Comparison of ENCODE assay signal across 8 cellular contexts in genomic region chr7:105013818-105014724, GRCh38. TPM values are rescaled to one million over a fixed set of nuclear protein-coding genes. Genes with fewer than 3 reads are reported as not detected.
A peak's percentile ranks its signal among the peaks of the same experiment; 100 is the strongest.
DNase-seq lines count a peak whose midpoint lies in the region; ATAC-seq lines count a peak whose summit lies in the region.

A gene with protein sequence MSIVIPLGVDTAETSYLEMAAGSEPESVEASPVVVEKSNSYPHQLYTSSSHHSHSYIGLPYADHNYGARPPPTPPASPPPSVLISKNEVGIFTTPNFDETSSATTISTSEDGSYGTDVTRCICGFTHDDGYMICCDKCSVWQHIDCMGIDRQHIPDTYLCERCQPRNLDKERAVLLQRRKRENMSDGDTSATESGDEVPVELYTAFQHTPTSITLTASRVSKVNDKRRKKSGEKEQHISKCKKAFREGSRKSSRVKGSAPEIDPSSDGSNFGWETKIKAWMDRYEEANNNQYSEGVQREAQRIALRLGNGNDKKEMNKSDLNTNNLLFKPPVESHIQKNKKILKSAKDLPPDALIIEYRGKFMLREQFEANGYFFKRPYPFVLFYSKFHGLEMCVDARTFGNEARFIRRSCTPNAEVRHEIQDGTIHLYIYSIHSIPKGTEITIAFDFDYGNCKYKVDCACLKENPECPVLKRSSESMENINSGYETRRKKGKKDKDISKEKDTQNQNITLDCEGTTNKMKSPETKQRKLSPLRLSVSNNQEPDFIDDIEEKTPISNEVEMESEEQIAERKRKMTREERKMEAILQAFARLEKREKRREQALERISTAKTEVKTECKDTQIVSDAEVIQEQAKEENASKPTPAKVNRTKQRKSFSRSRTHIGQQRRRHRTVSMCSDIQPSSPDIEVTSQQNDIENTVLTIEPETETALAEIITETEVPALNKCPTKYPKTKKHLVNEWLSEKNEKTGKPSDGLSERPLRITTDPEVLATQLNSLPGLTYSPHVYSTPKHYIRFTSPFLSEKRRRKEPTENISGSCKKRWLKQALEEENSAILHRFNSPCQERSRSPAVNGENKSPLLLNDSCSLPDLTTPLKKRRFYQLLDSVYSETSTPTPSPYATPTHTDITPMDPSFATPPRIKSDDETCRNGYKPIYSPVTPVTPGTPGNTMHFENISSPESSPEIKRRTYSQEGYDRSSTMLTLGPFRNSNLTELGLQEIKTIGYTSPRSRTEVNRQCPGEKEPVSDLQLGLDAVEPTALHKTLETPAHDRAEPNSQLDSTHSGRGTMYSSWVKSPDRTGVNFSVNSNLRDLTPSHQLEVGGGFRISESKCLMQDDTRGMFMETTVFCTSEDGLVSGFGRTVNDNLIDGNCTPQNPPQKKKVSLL (N-terminal part only) (plus strand): TSS chr7:105014205. CDS start chr7:105040953, 26,748 bp downstream.

- no peak within 1 kb of the TSS for H2BK15ac ChIP-seq in mesendoderm (replicated peaks; ENCODE audit: low read depth)

- peak within 1 kb of the TSS; percentile 87 for H3K4me2 ChIP-seq in mesendoderm (ENCODE audit: low read length)

- H2BK120ac ChIP-seq in mesendoderm (ENCODE audit: low read depth, low read length) = peak within 1 kb of the TSS; percentile 68

- peak within 1 kb of the TSS; percentile 99 for H3K23ac ChIP-seq in mesendoderm (ENCODE audit: low read length)

- H3K27me3 ChIP-seq in effector memory CD4-positive, alpha-beta T cell (replicated peaks; ENCODE audit: control insufficient read depth, insufficient read depth, low read length, poor library complexity, severe bottlenecking) = no peaks in the 10 kb centered on the region
- no peaks in the 10 kb centered on the region for H3K27me3 ChIP-seq in mesendoderm (ENCODE audit: insufficient read depth, low read length, poor library complexity)

- H3K36me3 ChIP-seq in effector memory CD4-positive, alpha-beta T cell (ENCODE audit: control insufficient read depth, insufficient read depth, low read length) = no peaks in the 10 kb centered on the region
- no peaks in the 10 kb centered on the region for H3K36me3 ChIP-seq in mesendoderm (ENCODE audit: control insufficient read depth, insufficient read depth, low read length)

- H3K27ac ChIP-seq in effector memory CD4-positive, alpha-beta T cell (ENCODE audit: insufficient read depth, low read length, poor library complexity, severe bottlenecking) = peak within 1 kb of the TSS; percentile 100
- peak within 1 kb of the TSS; percentile 89 for H3K27ac ChIP-seq in mesendoderm (ENCODE audit: low read depth, low read length)

- peak within 1 kb of the TSS; percentile 94 for H4K5ac ChIP-seq in mesendoderm (ENCODE audit: low read length)

- no CpG with 5 or more reads among the region's 70 CpGs for WGBS in mesendoderm (ENCODE audit: extremely low coverage, insufficient coverage, low lambda C conversion rate)

- H3K4me3 ChIP-seq in effector memory CD4-positive, alpha-beta T cell (ENCODE audit: insufficient read depth, low read depth, low read length, poor library complexity, severe bottlenecking) = peak within 1 kb of the TSS; percentile 99
- peak within 1 kb of the TSS; percentile 93 for H3K4me3 ChIP-seq in mesendoderm (ENCODE audit: low read length)

- H3K4me1 ChIP-seq in effector memory CD4-positive, alpha-beta T cell (ENCODE audit: control insufficient read depth, insufficient read depth, low read length, poor library complexity, severe bottlenecking) = peaks cover 8% of the 10 kb centered on the region
- H3K4me1 ChIP-seq in mesendoderm (ENCODE audit: control insufficient read depth, low read depth, low read length) = peaks cover 2% of the 10 kb centered on the region

- peak; percentile 29 for ATAC-seq in GM19372 (IDR thresholded peaks at IDR 0.05; ENCODE audit: low read depth, unreplicated experiment)
- peak; percentile 19 for ATAC-seq in HG03565 (IDR thresholded peaks at IDR 0.05; ENCODE audit: unreplicated experiment)

- peak within 1 kb of the TSS; percentile 84 for H3K4ac ChIP-seq in mesendoderm (ENCODE audit: low read depth, low read length)

- peak within 1 kb of the TSS; percentile 99 for H2BK5ac ChIP-seq in mesendoderm (ENCODE audit: low read length)

- peak within 1 kb of the TSS; percentile 64 for H3K18ac ChIP-seq in mesendoderm (ENCODE audit: low read length)

- peak within 1 kb of the TSS; percentile 96 for H2AK5ac ChIP-seq in mesendoderm (ENCODE audit: low read length)

- H3K9me3 ChIP-seq in effector memory CD4-positive, alpha-beta T cell (ENCODE audit: control insufficient read depth, low read length) = no peaks in the 10 kb centered on the region

- CTCF ChIA-PET in activated CD8-positive, alpha-beta memory T cell treated with anti-CD3 and anti-CD28 coated beads for 36 hours (lab: Charles Lee) = interaction anchor here (0.9 to 1.1 kb wide), 2 partner anchors 12 to 30 kb away, joined by 3 read pairs; no protein-coding TSS in a partner anchor

- H3K9ac ChIP-seq in mesendoderm (ENCODE audit: low read length) = peak within 1 kb of the TSS; percentile 100

- peak within 1 kb of the TSS; percentile 94 for H4K8ac ChIP-seq in mesendoderm (ENCODE audit: low read depth, low read length)

- H3K56ac ChIP-seq in mesendoderm (ENCODE audit: low read length) = peak within 1 kb of the TSS; percentile 100

- peaks cover 1% of the 10 kb centered on the region for H3K79me1 ChIP-seq in mesendoderm (ENCODE audit: low read length)

- peaks cover 70% of the 10 kb centered on the region for H3K79me2 ChIP-seq in mesendoderm (ENCODE audit: control insufficient read depth, insufficient read depth, low read length)

- DNase-seq in C1 segment of cervical spinal cord (lab: John Stamatoyannopoulos, UW) = peak; percentile 64 to 99 (median 90)
- peak; percentile 52 for DNase-seq in NK-92 (lab: John Stamatoyannopoulos, UW; ENCODE audit: unreplicated experiment)
- DNase-seq in effector memory CD4-positive, alpha-beta T cell = peak; percentile 85 to 88 (median 87)
- DNase-seq in mesendoderm = peak; percentile 92
- DNase-seq in stimulated activated CD8-positive, alpha-beta memory T cell treated with anti-CD3 and anti-CD28 coated beads, Interleukin-15, amount 100 ng/mL, for 1 hour (ENCODE audit: low read depth) = peak; percentile 80

- POLR2A ChIA-PET in activated CD8-positive, alpha-beta memory T cell treated with anti-CD3 and anti-CD28 coated beads for 36 hours (lab: Charles Lee) = interaction anchor here (0.7 to 9.8 kb wide), 6 partner anchors 12 to 878 kb away, joined by 3 to 125 read pairs (median 6); no protein-coding TSS in a partner anchor

RNA-seq across cellular contexts. Expression of the gene that starts here (rescaled TPM):
- 10 to 100 TPM; 79.1 to 79.3 TPM for total RNA-seq in activated CD8-positive, alpha-beta memory T cell treated with anti-CD3 and anti-CD28 coated beads for 36 hours
- 21.7 TPM for polyA plus RNA-seq in mesendoderm (2013, experiment 1 of 2)
- polyA plus RNA-seq in mesendoderm (2013, experiment 2 of 2) = 21.7 TPM

Comparison
In these comparisons a context has a peak if more than half of its experiments do, and no peak if none do; other contexts are left out.
1. Peak in every context shown above with its lines: DNase-seq, ATAC-seq, H3K4me3 ChIP-seq and H3K27ac ChIP-seq.